Comparison of ENCODE assay signal across 8 cellular contexts in the genomic region with DNA sequence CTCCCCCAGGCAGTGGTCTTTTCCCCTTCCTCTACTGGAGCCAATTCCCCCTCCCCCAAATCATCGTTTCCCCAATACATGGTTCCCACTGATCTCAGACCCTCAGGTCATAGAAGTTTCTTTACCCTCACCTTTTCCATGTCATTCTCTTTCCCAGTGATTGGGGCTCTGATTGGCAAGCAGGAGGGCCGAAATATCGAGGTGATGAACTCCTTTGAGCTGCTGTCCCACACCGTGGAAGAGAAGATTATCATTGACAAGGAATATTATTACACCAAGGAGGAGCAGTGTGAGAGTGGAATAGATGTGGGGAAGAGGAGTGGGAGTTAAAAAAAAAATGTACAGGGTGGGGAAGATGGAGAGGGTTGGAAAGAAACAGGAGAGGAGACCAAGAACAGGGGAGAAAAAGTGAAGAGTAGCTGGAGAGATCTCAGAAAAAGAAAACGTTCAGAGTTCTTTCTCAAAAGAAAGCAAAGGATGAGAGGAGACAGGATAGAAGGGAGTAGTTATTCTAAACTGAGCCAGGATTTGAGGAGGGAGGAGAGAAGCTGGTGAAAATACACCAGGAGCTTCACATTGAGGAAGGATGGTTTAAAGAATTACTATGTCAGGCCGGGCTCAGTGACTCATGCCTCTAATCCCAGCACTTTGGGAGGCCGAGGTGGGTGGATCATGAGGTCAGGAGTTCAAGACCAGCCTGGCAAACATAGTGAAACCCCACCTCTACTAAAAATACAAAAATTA. TPM values are rescaled to one million over a fixed set of nuclear protein-coding genes. Genes with fewer than 3 reads are reported as not detected.
A peak's percentile ranks its signal among the peaks of the same experiment; 100 is the strongest.
DNase-seq lines count a peak whose midpoint lies in the region; ATAC-seq, FAIRE-seq and TF ChIP-seq lines count a peak whose summit lies in the region.

No MANE protein-coding gene starts in this region.

- CTCF ChIA-PET in activated CD4-positive, alpha-beta T cell treated with anti-CD3 and anti-CD28 coated beads for 36 hours (lab: Charles Lee) = interaction anchor here (0.9 to 1.8 kb wide), 4 partner anchors 12 to 65 kb away, joined by 4 to 8 read pairs (median 6); partner anchors contain the start of genes AP4M1 and MCM7

- H3K27me3 ChIP-seq in thymus (ENCODE audit: control insufficient read depth, insufficient read depth) = no peaks in the 10 kb centered on the region

- DNase-seq in activated CD4-positive, alpha-beta T cell treated with anti-CD3 and anti-CD28 coated beads for 36 hours = peak; percentile 33
- DNase-seq in activated CD4-positive, alpha-beta T cell treated with anti-CD3 and anti-CD28 coated beads, Interleukin-2, amount 50 U/mL, for 4 hours = no peak
- DNase-seq in kidney (no peak), sciatic nerve (ENCODE audit: low spot score) (no peak), inferior parietal cortex (ENCODE audit: extremely low spot score) (no peak)

- peaks cover 25% of the 10 kb centered on the region for H3K4me1 Mint-ChIP-seq in activated CD4-positive, alpha-beta T cell treated with anti-CD3 and anti-CD28 coated beads for 36 hours
- H3K4me1 Mint-ChIP-seq in activated naive CD8-positive, alpha-beta T cell (ENCODE audit: low read depth) = peaks cover 31% of the 10 kb centered on the region

- FAIRE-seq in kidney (lab: Jason Lieb, UNC) = no peak

- WGBS in thymus = 67% methylated on average over 7 of the region's 7 CpGs

- intact Hi-C loops in activated CD4-positive, alpha-beta T cell treated with anti-CD3 and anti-CD28 coated beads for 36 hours (cut with DNase I, micrococcal nuclease) = loop anchor here (1.0 to 10.0 kb wide), 9 partner anchors 11 to 785 kb away; partner anchors contain the start of genes TRIM4 (in 2 of the 2), BUD31 (in 1 of the 2), MEPCE (in 1 of the 2) and PDAP1 (in 1 of the 2)
- intact Hi-C loops in kidney (cut with DNase I) (no loop called here), sciatic nerve (cut with DNase I) (loop anchor here (5.0 kb wide), 1 partner anchor 1518 kb away; no protein-coding TSS in a partner anchor)

- H3K27ac ChIP-seq in kidney (ENCODE audit: low read depth in 2 of 2, low read length in 2 of 2) = peak overlapping the region in 1 of 2 donors; percentile 92
- H3K27ac ChIP-seq in thymus (ENCODE audit: low read depth) = peak overlapping the region; percentile 93

- H3K4me3 Mint-ChIP-seq in activated CD4-positive, alpha-beta T cell treated with anti-CD3 and anti-CD28 coated beads for 36 hours = peak overlapping the region; percentile 89
- peak overlapping the region; percentile 95 for H3K4me3 Mint-ChIP-seq in activated naive CD8-positive, alpha-beta T cell

- peak overlapping the region; percentile 96 for H3K27ac Mint-ChIP-seq in activated CD4-positive, alpha-beta T cell treated with anti-CD3 and anti-CD28 coated beads for 36 hours
- peak overlapping the region; percentile 93 for H3K27ac Mint-ChIP-seq in activated naive CD8-positive, alpha-beta T cell

- H3K4me1 ChIP-seq in kidney (ENCODE audit: control insufficient read depth in 1 of 2, insufficient read depth in 1 of 2, low read depth in 1 of 2, low read length in 2 of 2) = peaks cover 4 to 7% of the 10 kb centered on the region in 2 donors
- peaks cover 14% of the 10 kb centered on the region for H3K4me1 ChIP-seq in thymus (ENCODE audit: control insufficient read depth, insufficient read depth, low read length)

- H3K9me3 ChIP-seq in kidney (ENCODE audit: control insufficient read depth in 1 of 2, low read length in 2 of 2) = no peaks in the 10 kb centered on the region
- H3K9me3 ChIP-seq in thymus (ENCODE audit: control insufficient read depth) = no peaks in the 10 kb centered on the region

- H3K4me3 ChIP-seq in kidney (ENCODE audit: low read length in 2 of 2) (peak overlapping the region; percentile 77 to 98), thymus (ENCODE audit: low read length) (peak overlapping the region; percentile 90)

- H3K27me3 Mint-ChIP-seq in activated CD4-positive, alpha-beta T cell treated with anti-CD3 and anti-CD28 coated beads for 36 hours = no peaks in the 10 kb centered on the region
- no peaks in the 10 kb centered on the region for H3K27me3 Mint-ChIP-seq in activated naive CD8-positive, alpha-beta T cell

- H3K36me3 Mint-ChIP-seq in activated CD4-positive, alpha-beta T cell treated with anti-CD3 and anti-CD28 coated beads for 36 hours (ENCODE audit: low read depth) = peaks cover 48% of the 10 kb centered on the region
- H3K36me3 Mint-ChIP-seq in activated naive CD8-positive, alpha-beta T cell = peaks cover 2% of the 10 kb centered on the region

- no peak for TF ChIP-seq CTCF in kidney (IDR thresholded peaks at IDR 0.05; ENCODE audit: borderline replicate concordance, extremely low read depth, insufficient read depth)

- peak overlapping the region; percentile 77 to 86 for H3K9ac ChIP-seq in kidney (ENCODE audit: low read length in 2 of 2)

- H3K9me3 Mint-ChIP-seq in activated CD4-positive, alpha-beta T cell treated with anti-CD3 and anti-CD28 coated beads for 36 hours (ENCODE audit: low read depth) = no peaks in the 10 kb centered on the region
- H3K9me3 Mint-ChIP-seq in activated naive CD8-positive, alpha-beta T cell (ENCODE audit: low read depth) = no peaks in the 10 kb centered on the region

- H3K36me3 ChIP-seq in kidney (ENCODE audit: control insufficient read depth in 1 of 2, insufficient read depth in 2 of 2, low read length in 2 of 2) (peaks cover 32 to 38% of the 10 kb centered on the region in 2 donors), thymus (ENCODE audit: control insufficient read depth, insufficient read depth) (peaks cover 41% of the 10 kb centered on the region)

- POLR2A ChIA-PET in activated CD4-positive, alpha-beta T cell treated with anti-CD3 and anti-CD28 coated beads for 36 hours (lab: Charles Lee) = interaction anchor here (0.6 to 6.1 kb wide), 3 partner anchors 12 to 364 kb away, joined by 3 to 74 read pairs (median 3); partner anchors contain the start of genes AP4M1, MBLAC1 and MCM7

- ATAC-seq in activated CD4-positive, alpha-beta T cell treated with anti-CD3 and anti-CD28 coated beads for 36 hours = no peak
- no peak for ATAC-seq in sciatic nerve
- no peak for ATAC-seq in GM21423 (IDR thresholded peaks at IDR 0.05; ENCODE audit: unreplicated experiment)

RNA-seq across cellular contexts. Expression of gene COPS6, which starts 0.9 kb away (rescaled TPM):
- total RNA-seq in activated CD4-positive, alpha-beta T cell treated with anti-CD3 and anti-CD28 coated beads for 36 hours = 10 to 100 TPM; 88.6 to 89.0 TPM
- total RNA-seq in kidney (89.1 TPM), sciatic nerve (76.2 TPM)
- polyA plus RNA-seq in kidney (ENCODE audit: insufficient read depth, low read depth, low replicate concordance) (166 TPM), thymus (81.1 TPM)

RNA-seq across cellular contexts. Expression of gene ZNF3, which starts 8.1 kb away (rescaled TPM):
- total RNA-seq in activated CD4-positive, alpha-beta T cell treated with anti-CD3 and anti-CD28 coated beads for 36 hours = 10 to 100 TPM; 18.8 to 19.0 TPM
- 30.8 TPM for total RNA-seq in kidney
- 15.8 TPM for polyA plus RNA-seq in kidney (ENCODE audit: insufficient read depth, low read depth, low replicate concordance)
- 20.1 TPM for polyA plus RNA-seq in thymus
- 25.3 TPM for total RNA-seq in sciatic nerve

RNA-seq across cellular contexts. Expression of gene MCM7, which starts 11.6 kb away (rescaled TPM):
- total RNA-seq in activated CD4-positive, alpha-beta T cell treated with anti-CD3 and anti-CD28 coated beads for 36 hours = 100 to 1,000 TPM; 411 to 429 TPM
- 47.2 TPM for total RNA-seq in kidney
- 21.0 TPM for polyA plus RNA-seq in kidney (ENCODE audit: insufficient read depth, low read depth, low replicate concordance)
- 111 TPM for polyA plus RNA-seq in thymus
- total RNA-seq in sciatic nerve = 42.4 TPM

RNA-seq across cellular contexts. Expression of gene AP4M1, which starts 11.8 kb away (rescaled TPM):
- total RNA-seq in activated CD4-positive, alpha-beta T cell treated with anti-CD3 and anti-CD28 coated beads for 36 hours = 10 to 100 TPM in 1 of 2 experiments, 1 to 10 TPM in 1; 8.8 to 10.4 TPM
- total RNA-seq in kidney = 22.8 TPM
- 16.4 TPM for polyA plus RNA-seq in kidney (ENCODE audit: insufficient read depth, low read depth, low replicate concordance)
- 14.2 TPM for polyA plus RNA-seq in thymus
- 19.5 TPM for total RNA-seq in sciatic nerve

RNA-seq across cellular contexts. Expression of gene TAF6, which starts 29.5 kb away (rescaled TPM):
- 10 to 100 TPM; 54.3 to 59.5 TPM for total RNA-seq in activated CD4-positive, alpha-beta T cell treated with anti-CD3 and anti-CD28 coated beads for 36 hours
- total RNA-seq in kidney (62.7 TPM), sciatic nerve (30.6 TPM)
- polyA plus RNA-seq in kidney (ENCODE audit: insufficient read depth, low read depth, low replicate concordance) (41.3 TPM), thymus (25.7 TPM)
